8 cellular contexts compared by ENCODE assay signal in the genomic region with DNA sequence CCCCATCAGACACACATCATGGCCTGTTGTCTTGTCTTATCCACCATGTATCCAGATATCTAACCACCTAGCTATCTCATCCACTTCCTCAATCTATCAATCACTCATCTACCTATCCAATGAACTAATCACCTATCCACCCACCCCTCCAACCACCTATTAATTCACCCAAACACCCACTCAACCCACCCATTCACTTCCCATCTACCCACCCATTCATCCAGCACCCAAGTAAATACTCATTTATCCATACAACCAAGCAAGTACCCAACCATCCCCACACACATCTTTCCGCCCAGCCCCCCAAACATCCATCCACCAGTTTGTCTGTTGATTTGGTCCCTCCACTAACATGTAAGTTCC. TPM values are rescaled to one million over a fixed set of nuclear protein-coding genes. Genes with fewer than 3 reads are reported as not detected.
DNase-seq lines count a peak whose midpoint lies in the region; ATAC-seq lines count a peak whose summit lies in the region.
"Had no signal": no experiment of that assay in that cellular context is flagged by ENCODE, and none has a peak within 500 bp of the region (broad histone marks: within the 10 kb centered on the region; RNA-seq: fewer than 3 reads in every experiment).

No MANE protein-coding gene starts in this region.

- peaks cover 40% of the 10 kb centered on the region for H3K36me3 Mint-ChIP-seq in activated CD4-positive, alpha-beta T cell treated with anti-CD3 and anti-CD28 coated beads for 36 hours (ENCODE audit: low read depth)
- peaks cover 49% of the 10 kb centered on the region for H3K36me3 Mint-ChIP-seq in effector memory CD8-positive, alpha-beta T cell (ENCODE audit: insufficient read depth)
- peaks cover 34 to 54% of the 10 kb centered on the region in 2 donors for H3K36me3 Mint-ChIP-seq in stimulated activated naive B cell treated with anti-CD40 and anti-IgM and Interleukin-4, amounts not matched to agents 10 μg/mL and 1 μg/mL and 100 μg/mL, for 72 hours

- POLR2A ChIA-PET in activated CD4-positive, alpha-beta T cell treated with anti-CD3 and anti-CD28 coated beads for 36 hours (lab: Charles Lee) = no interaction called here

- H3K4me3 Mint-ChIP-seq in activated CD4-positive, alpha-beta T cell treated with anti-CD3 and anti-CD28 coated beads for 36 hours = peak overlapping the region; percentile 48
- H3K4me3 Mint-ChIP-seq in effector memory CD8-positive, alpha-beta T cell = peak overlapping the region; percentile 61 to 80
- peak overlapping the region; percentile 78 to 81 for H3K4me3 Mint-ChIP-seq in stimulated activated naive B cell treated with anti-CD40 and anti-IgM and Interleukin-4, amounts not matched to agents 10 μg/mL and 1 μg/mL and 100 μg/mL, for 72 hours

- CTCF ChIA-PET in activated CD4-positive, alpha-beta T cell treated with anti-CD3 and anti-CD28 coated beads for 36 hours (lab: Charles Lee) = interaction anchor here (0.8 to 3.0 kb wide), 4 partner anchors 10 to 105 kb away, joined by 3 to 15 read pairs (median 6); partner anchors contain the start of gene AKAP8L

- no peaks in the 10 kb centered on the region for H3K27me3 Mint-ChIP-seq in activated CD4-positive, alpha-beta T cell treated with anti-CD3 and anti-CD28 coated beads for 36 hours
- no peaks in the 10 kb centered on the region for H3K27me3 Mint-ChIP-seq in effector memory CD8-positive, alpha-beta T cell
- H3K27me3 Mint-ChIP-seq in stimulated activated naive B cell treated with anti-CD40 and anti-IgM and Interleukin-4, amounts not matched to agents 10 μg/mL and 1 μg/mL and 100 μg/mL, for 72 hours = no peaks in the 10 kb centered on the region

- H3K27ac Mint-ChIP-seq in activated CD4-positive, alpha-beta T cell treated with anti-CD3 and anti-CD28 coated beads for 36 hours = peak overlapping the region; percentile 79
- H3K27ac Mint-ChIP-seq in effector memory CD8-positive, alpha-beta T cell = peak overlapping the region; percentile 47 to 90
- H3K27ac Mint-ChIP-seq in stimulated activated naive B cell treated with anti-CD40 and anti-IgM and Interleukin-4, amounts not matched to agents 10 μg/mL and 1 μg/mL and 100 μg/mL, for 72 hours = peak overlapping the region; percentile 92

- ATAC-seq in activated CD4-positive, alpha-beta T cell treated with anti-CD3 and anti-CD28 coated beads for 36 hours = no peak
- no peak for ATAC-seq in effector memory CD8-positive, alpha-beta T cell (replicated peaks)
- ATAC-seq in stimulated activated naive B cell treated with anti-CD40 and anti-IgM and Interleukin-4, amounts not matched to agents 10 μg/mL and 1 μg/mL and 100 μg/mL, for 72 hours (replicated peaks) = no peak
- ATAC-seq in HG02970 (IDR thresholded peaks at IDR 0.05; ENCODE audit: low FRiP score, unreplicated experiment) = no peak

- no peaks in the 10 kb centered on the region for H3K9me3 Mint-ChIP-seq in activated CD4-positive, alpha-beta T cell treated with anti-CD3 and anti-CD28 coated beads for 36 hours (ENCODE audit: low read depth)
- H3K9me3 Mint-ChIP-seq in effector memory CD8-positive, alpha-beta T cell = no peaks in the 10 kb centered on the region
- peaks cover 3 to 10% of the 10 kb centered on the region in 2 donors for H3K9me3 Mint-ChIP-seq in stimulated activated naive B cell treated with anti-CD40 and anti-IgM and Interleukin-4, amounts not matched to agents 10 μg/mL and 1 μg/mL and 100 μg/mL, for 72 hours

- intact Hi-C loops in activated CD4-positive, alpha-beta T cell treated with anti-CD3 and anti-CD28 coated beads for 36 hours (cut with DNase I, micrococcal nuclease) = loop anchor here (1.0 kb wide), 2 partner anchors 13 to 31 kb away; no protein-coding TSS in a partner anchor

- peaks cover 17% of the 10 kb centered on the region for H3K4me1 Mint-ChIP-seq in activated CD4-positive, alpha-beta T cell treated with anti-CD3 and anti-CD28 coated beads for 36 hours
- H3K4me1 Mint-ChIP-seq in effector memory CD8-positive, alpha-beta T cell (ENCODE audit: low read depth in 2 of 2) = peaks cover 33 to 41% of the 10 kb centered on the region in 2 donors
- peaks cover 17 to 21% of the 10 kb centered on the region in 2 donors for H3K4me1 Mint-ChIP-seq in stimulated activated naive B cell treated with anti-CD40 and anti-IgM and Interleukin-4, amounts not matched to agents 10 μg/mL and 1 μg/mL and 100 μg/mL, for 72 hours

- DNase-seq in activated CD4-positive, alpha-beta T cell treated with anti-CD3 and anti-CD28 coated beads for 36 hours = no peak
- no peak for DNase-seq in activated CD4-positive, alpha-beta T cell treated with anti-CD3 and anti-CD28 coated beads for 1 hour
- no peak for DNase-seq in effector memory CD8-positive, alpha-beta T cell
- DNase-seq in stimulated activated naive B cell treated with anti-CD40 and anti-IgM and Interleukin-4, amounts not matched to agents 10 μg/mL and 1 μg/mL and 100 μg/mL, for 72 hours = no peak
- DNase-seq in effector CD8-positive, alpha-beta T cell (lab: John Stamatoyannopoulos, UW) = no peak
- DNase-seq: cortex of kidney, NCI-H1694 treated with DMSO at 0.1 percent for 48 hours had no signal

RNA-seq across cellular contexts. Expression of gene WIZ, which starts 0.8 kb away (rescaled TPM):
- total RNA-seq in activated CD4-positive, alpha-beta T cell treated with anti-CD3 and anti-CD28 coated beads for 36 hours = 10 to 100 TPM; 21.2 to 22.6 TPM

RNA-seq across cellular contexts. Expression of gene RASAL3, which starts 13.8 kb away (rescaled TPM):
- 10 to 100 TPM; 80.7 to 97.7 TPM for total RNA-seq in activated CD4-positive, alpha-beta T cell treated with anti-CD3 and anti-CD28 coated beads for 36 hours

RNA-seq across cellular contexts. Expression of gene PGLYRP2, which starts 28.8 kb away (rescaled TPM):
- total RNA-seq in activated CD4-positive, alpha-beta T cell treated with anti-CD3 and anti-CD28 coated beads for 36 hours = under 1 TPM in 1 of 2 experiments, not detected in 1; 0.14 TPM

RNA-seq across cellular contexts. Expression of gene AKAP8L, which starts 31.7 kb away (rescaled TPM):
- total RNA-seq in activated CD4-positive, alpha-beta T cell treated with anti-CD3 and anti-CD28 coated beads for 36 hours = 10 to 100 TPM; 76.2 to 89.9 TPM

RNA-seq across cellular contexts. Expression of gene CYP4F22, which starts 57.8 kb away (rescaled TPM):
- under 1 TPM; 0.54 to 0.80 TPM for total RNA-seq in activated CD4-positive, alpha-beta T cell treated with anti-CD3 and anti-CD28 coated beads for 36 hours
